In genomic region chr1:84365225-84366221, GRCh38 we compare ENCODE assay signal across 8 cellular contexts. TPM values are rescaled to one million over a fixed set of nuclear protein-coding genes. Genes with fewer than 3 reads are reported as not detected.
DNase-seq lines count a peak whose midpoint lies in the region; ATAC-seq and TF ChIP-seq lines count a peak whose summit lies in the region.

No MANE protein-coding gene starts in this region.

- intact Hi-C loops in left lung (cut with DNase I): no loop called here
- intact Hi-C loops in stomach (cut with DNase I; ENCODE audit: low total_unique reads): no loop called here

- WGBS in stomach, 5 donors: 50 to 53% (median 51%) methylated on average over 3 of the region's 3 CpGs

- H3K27ac ChIP-seq in HL-60 (replicated peaks) (no peak overlapping the region), left lung (no peak overlapping the region), stomach (peak overlapping the region in 2 of 5 donors; percentile 14 to 38)

- no peaks in the 10 kb centered on the region for H3K9me3 ChIP-seq in left lung
- H3K9me3 ChIP-seq in stomach: no peaks in the 10 kb centered on the region

- ATAC-seq in left lung (peak; percentile 80), GM18517 (IDR thresholded peaks at IDR 0.05; ENCODE audit: unreplicated experiment) (no peak)

- DNase-seq in AG20443 (ENCODE audit: low spot score): peak; percentile 86
- DNase-seq in HL-60 (ENCODE audit: low read depth in 1 of 2, low spot score in 1 of 2): peak; percentile 25 to 47
- DNase-seq in activated CD8-positive, alpha-beta memory T cell treated with anti-CD3 and anti-CD28 coated beads, Interleukin-2, amount 50 U/mL, for 1 hour (ENCODE audit: extremely low read depth): peak; percentile 4
- DNase-seq in left lung: peak in 1 of 2 donors; percentile 58
- no peak for DNase-seq in NCI-H1436 treated with DMSO at 0.1 percent for 48 hours (lab: John Stamatoyannopoulos, UW)
- no peak for DNase-seq in central memory CD4-positive, alpha-beta T cell
- no peak for DNase-seq in stomach

- H3K36me3 ChIP-seq in left lung: no peaks in the 10 kb centered on the region
- no peaks in the 10 kb centered on the region for H3K36me3 ChIP-seq in stomach

- TF ChIP-seq EP300 in stomach (IDR thresholded peaks at IDR 0.05): no peak

- TF ChIP-seq CTCF in HL-60 (IDR thresholded peaks at IDR 0.05; ENCODE audit: insufficient read depth, low read length): no peak
- no peak for TF ChIP-seq CTCF in left lung (IDR thresholded peaks at IDR 0.05)
- no peak for TF ChIP-seq CTCF in stomach (IDR thresholded peaks at IDR 0.05)

- H3K4me3 ChIP-seq in HL-60 (replicated peaks; ENCODE audit: insufficient read depth, low read length) (no peak overlapping the region), left lung (no peak overlapping the region), stomach (no peak overlapping the region)

- H3K27me3 ChIP-seq in HL-60 (ENCODE audit: insufficient read depth, poor library complexity, severe bottlenecking): no peaks in the 10 kb centered on the region
- no peaks in the 10 kb centered on the region for H3K27me3 ChIP-seq in left lung
- H3K27me3 ChIP-seq in stomach: no peaks in the 10 kb centered on the region

- no peak for TF ChIP-seq POLR2A in stomach (IDR thresholded peaks at IDR 0.05)

- H3K4me1 ChIP-seq in left lung (peaks cover 15 to 17% of the 10 kb centered on the region in 2 donors), stomach (peaks cover 0 to 16% (median 10%) of the 10 kb centered on the region in 4 donors)

RNA-seq across cellular contexts. Expression of gene DNASE2B, which starts 32.8 kb away (rescaled TPM):
- total RNA-seq in left lung: 1 to 10 TPM; 1.8 to 2.7 TPM
- total RNA-seq in stomach: not detected
- polyA plus RNA-seq in stomach: under 1 TPM; 0.20 to 0.92 (median 0.25) TPM

Comparison
In these comparisons a context has a peak if more than half of its experiments do, and no peak if none do; other contexts are left out.
1. DNase-seq: peak in AG20443 (single experiment), HL-60 (2 of 2) and activated CD8-positive, alpha-beta memory T cell treated with anti-CD3 and anti-CD28 coated beads, Interleukin-2, amount 50 U/mL, for 1 hour (single experiment); none in NCI-H1436 treated with DMSO at 0.1 percent for 48 hours (single experiment), central memory CD4-positive, alpha-beta T cell (single experiment) and stomach (single experiment).